Comparison of ENCODE assay signal across 1 cellular context in the genomic region with DNA sequence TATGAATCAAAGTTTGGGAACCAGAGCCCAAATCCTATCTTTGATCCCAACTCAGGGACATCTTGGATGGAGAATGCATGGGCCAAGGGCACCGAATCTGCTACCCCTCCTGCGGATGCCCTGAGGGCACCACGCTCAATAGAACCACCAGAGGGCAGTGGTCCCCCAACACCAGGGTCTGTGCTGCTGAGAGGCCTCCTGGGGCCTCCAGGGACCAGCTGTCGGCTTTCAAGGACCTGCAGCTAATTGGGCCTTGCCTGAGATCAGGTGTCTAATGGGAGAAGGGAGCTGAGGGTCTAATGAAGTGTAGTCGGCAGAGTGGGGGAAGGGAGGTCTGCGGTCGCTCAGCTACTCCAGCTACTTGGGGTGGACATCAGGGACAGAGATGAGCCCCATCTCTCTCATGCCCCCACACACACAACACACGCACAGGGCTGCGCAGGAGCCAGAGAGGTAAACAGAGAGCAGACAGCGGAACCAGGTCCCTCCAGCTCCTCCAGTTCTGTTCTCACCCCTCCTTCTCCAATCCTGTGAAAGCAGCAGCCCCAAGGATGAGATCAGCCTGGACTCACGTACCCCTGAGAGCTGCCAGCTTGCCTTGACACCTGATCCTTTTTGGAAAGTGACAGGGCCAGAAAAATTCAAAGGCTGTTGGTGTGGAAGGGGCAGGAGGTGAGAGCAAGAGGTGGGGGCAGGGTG.
TF ChIP-seq lines count a peak whose summit lies in the region.

No MANE protein-coding gene starts in this region.

TF ChIP-seq in neural cell, 6 proteins besides CTCF, POLR2A, EP300 and RAD21:
- TF ChIP-seq EZH2 (IDR thresholded peaks at IDR 0.05; ENCODE audit: borderline replicate concordance, insufficient read depth, low read length, poor library complexity, severe bottlenecking) (no peak), SMC3 (conservative IDR thresholded peaks at IDR 0.05; ENCODE audit: poor library complexity) (peak; percentile 72)
